Comparison of ENCODE assay signal across 13 cellular contexts in genomic region chr10:113020838-113021237, GRCh38.
DNase-seq lines count a peak whose midpoint lies in the region; ATAC-seq, FAIRE-seq and TF ChIP-seq lines count a peak whose summit lies in the region.
"Had no signal": no experiment of that assay in that cellular context is flagged by ENCODE, and none has a peak within 500 bp of the region (broad histone marks: within the 10 kb centered on the region; RNA-seq: fewer than 3 reads in every experiment).

No MANE protein-coding gene starts in this region.

- TF ChIP-seq POLR2A in heart left ventricle (IDR thresholded peaks at IDR 0.05), result no peak

- ATAC-seq in heart left ventricle (peak in 3 of 4 donors; percentile 25 to 61 (median 50)), pancreas (peak; percentile 53 to 75 (median 69)), GM21529 (IDR thresholded peaks at IDR 0.05; ENCODE audit: unreplicated experiment) (no peak), SK-N-SH treated with all-trans-retinoic acid at 6 μM for 48 hours (no peak)

- WGBS in heart left ventricle, 4 donors, result 30 to 51% (median 37%) methylated on average over 7 of the region's 7 CpGs
- 12 to 17% methylated on average over 7 of the region's 7 CpGs for WGBS in pancreas, 2 donors

- H3K27me3 ChIP-seq in heart left ventricle, result no peaks in the 10 kb centered on the region
- no peaks in the 10 kb centered on the region for H3K27me3 ChIP-seq in pancreas
- H3K27me3 ChIP-seq: SJCRH30 had no signal

- H3K36me3 ChIP-seq in heart left ventricle, result no peaks in the 10 kb centered on the region
- H3K36me3 ChIP-seq in pancreas, result no peaks in the 10 kb centered on the region
- H3K36me3 ChIP-seq: SJCRH30 had no signal

- intact Hi-C loops in heart left ventricle (cut with DNase I), result loop anchor here in 1 of 10 donors (10.0 kb wide), 1 partner anchor 54 kb away; no protein-coding TSS in a partner anchor
- intact Hi-C loops in pancreas (cut with DNase I), result no loop called here

- FAIRE-seq in pancreas (lab: Jason Lieb, UNC), result no peak
- FAIRE-seq: G401.6, keratinocyte had no signal

- H3K9me3 ChIP-seq in heart left ventricle (no peaks in the 10 kb centered on the region), pancreas (no peaks in the 10 kb centered on the region)
- H3K9me3 ChIP-seq: SJCRH30 had no signal

- TF ChIP-seq CTCF in heart left ventricle (IDR thresholded peaks at IDR 0.05) (no peak), pancreas (IDR thresholded peaks at IDR 0.05) (no peak)

- H3K4me1 ChIP-seq in heart left ventricle (peaks cover 11 to 71% (median 52%) of the 10 kb centered on the region in 12 donors), pancreas (peaks cover 18 to 38% (median 36%) of the 10 kb centered on the region in 3 donors)

- H3K27ac ChIP-seq in heart left ventricle (peak overlapping the region in 5 of 12 donors; percentile 3 to 53 (median 27)), pancreas (peak overlapping the region in 2 of 4 donors; percentile 46 to 73)
- H3K27ac ChIP-seq: SJCRH30 had no signal

- H3K4me3 ChIP-seq in heart left ventricle (no peak overlapping the region), pancreas (no peak overlapping the region)
- H3K4me3 ChIP-seq: SJCRH30 had no signal

- DNase-seq in DMS153 (lab: John Stamatoyannopoulos, UW) (peak; percentile 90), NCI-H2107 treated with DMSO at 0.1 percent for 48 hours (lab: John Stamatoyannopoulos, UW; ENCODE audit: unreplicated experiment) (peak; percentile 43), heart left ventricle (peak in 1 of 5 donors; percentile 32), pancreas (peak in 3 of 6 donors; percentile 47 to 62 (median 49)), HPDE6-E6E7 (ENCODE audit: extremely low spot score) (no peak), NCI-H226 (no peak)
- DNase-seq: activated B cell treated with CpG ODN at 0.5 μM for 24 hours, NCI-H446, SJCRH30 had no signal

TF ChIP-seq in SK-N-SH treated with all-trans-retinoic acid at 6 μM for 48 hours, 23 proteins besides CTCF, POLR2A, EP300 and RAD21:
- TF ChIP-seq ZNF8 (CRISPR knock-in tag; IDR thresholded peaks at IDR 0.05), result no peak
- no peak for TF ChIP-seq ESRRG (CRISPR knock-in tag; IDR thresholded peaks at IDR 0.05)
- TF ChIP-seq CREB5 (CRISPR knock-in tag; IDR thresholded peaks at IDR 0.05; ENCODE audit: low read depth), result no peak
- TF ChIP-seq, protein P1, sequence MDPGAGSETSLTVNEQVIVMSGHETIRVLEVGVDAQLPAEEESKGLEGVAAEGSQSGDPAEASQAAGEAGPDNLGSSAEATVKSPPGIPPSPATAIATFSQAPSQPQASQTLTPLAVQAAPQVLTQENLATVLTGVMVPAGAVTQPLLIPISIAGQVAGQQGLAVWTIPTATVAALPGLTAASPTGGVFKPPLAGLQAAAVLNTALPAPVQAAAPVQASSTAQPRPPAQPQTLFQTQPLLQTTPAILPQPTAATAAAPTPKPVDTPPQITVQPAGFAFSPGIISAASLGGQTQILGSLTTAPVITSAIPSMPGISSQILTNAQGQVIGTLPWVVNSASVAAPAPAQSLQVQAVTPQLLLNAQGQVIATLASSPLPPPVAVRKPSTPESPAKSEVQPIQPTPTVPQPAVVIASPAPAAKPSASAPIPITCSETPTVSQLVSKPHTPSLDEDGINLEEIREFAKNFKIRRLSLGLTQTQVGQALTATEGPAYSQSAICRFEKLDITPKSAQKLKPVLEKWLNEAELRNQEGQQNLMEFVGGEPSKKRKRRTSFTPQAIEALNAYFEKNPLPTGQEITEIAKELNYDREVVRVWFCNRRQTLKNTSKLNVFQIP (CRISPR knock-in tag; IDR thresholded peaks at IDR 0.05; ENCODE audit: borderline replicate concordance, low read depth), result no peak
- no peak for TF ChIP-seq ZNF565 (CRISPR knock-in tag; conservative IDR thresholded peaks at IDR 0.05; ENCODE audit: low read depth)
- TF ChIP-seq ISL1 (CRISPR knock-in tag; IDR thresholded peaks at IDR 0.05), result no peak
- TF ChIP-seq, protein P2, sequence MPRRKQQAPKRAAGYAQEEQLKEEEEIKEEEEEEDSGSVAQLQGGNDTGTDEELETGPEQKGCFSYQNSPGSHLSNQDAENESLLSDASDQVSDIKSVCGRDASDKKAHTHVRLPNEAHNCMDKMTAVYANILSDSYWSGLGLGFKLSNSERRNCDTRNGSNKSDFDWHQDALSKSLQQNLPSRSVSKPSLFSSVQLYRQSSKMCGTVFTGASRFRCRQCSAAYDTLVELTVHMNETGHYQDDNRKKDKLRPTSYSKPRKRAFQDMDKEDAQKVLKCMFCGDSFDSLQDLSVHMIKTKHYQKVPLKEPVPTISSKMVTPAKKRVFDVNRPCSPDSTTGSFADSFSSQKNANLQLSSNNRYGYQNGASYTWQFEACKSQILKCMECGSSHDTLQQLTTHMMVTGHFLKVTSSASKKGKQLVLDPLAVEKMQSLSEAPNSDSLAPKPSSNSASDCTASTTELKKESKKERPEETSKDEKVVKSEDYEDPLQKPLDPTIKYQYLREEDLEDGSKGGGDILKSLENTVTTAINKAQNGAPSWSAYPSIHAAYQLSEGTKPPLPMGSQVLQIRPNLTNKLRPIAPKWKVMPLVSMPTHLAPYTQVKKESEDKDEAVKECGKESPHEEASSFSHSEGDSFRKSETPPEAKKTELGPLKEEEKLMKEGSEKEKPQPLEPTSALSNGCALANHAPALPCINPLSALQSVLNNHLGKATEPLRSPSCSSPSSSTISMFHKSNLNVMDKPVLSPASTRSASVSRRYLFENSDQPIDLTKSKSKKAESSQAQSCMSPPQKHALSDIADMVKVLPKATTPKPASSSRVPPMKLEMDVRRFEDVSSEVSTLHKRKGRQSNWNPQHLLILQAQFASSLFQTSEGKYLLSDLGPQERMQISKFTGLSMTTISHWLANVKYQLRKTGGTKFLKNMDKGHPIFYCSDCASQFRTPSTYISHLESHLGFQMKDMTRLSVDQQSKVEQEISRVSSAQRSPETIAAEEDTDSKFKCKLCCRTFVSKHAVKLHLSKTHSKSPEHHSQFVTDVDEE (CRISPR knock-in tag; IDR thresholded peaks at IDR 0.05), result no peak
- no peak for TF ChIP-seq CSRNP3 (CRISPR knock-in tag; IDR thresholded peaks at IDR 0.05)
- no peak for TF ChIP-seq OSR1 (CRISPR knock-in tag; IDR thresholded peaks at IDR 0.05)
- TF ChIP-seq ARNTL (CRISPR knock-in tag; IDR thresholded peaks at IDR 0.05; ENCODE audit: borderline replicate concordance, low read depth), result no peak
- TF ChIP-seq ZC3H10 (CRISPR knock-in tag; IDR thresholded peaks at IDR 0.05), result no peak
- TF ChIP-seq GLIS3 (CRISPR knock-in tag; IDR thresholded peaks at IDR 0.05), result no peak
- no peak for TF ChIP-seq CSDC2 (CRISPR knock-in tag; IDR thresholded peaks at IDR 0.05)
- TF ChIP-seq ZFP3 (CRISPR knock-in tag; IDR thresholded peaks at IDR 0.05), result no peak
- TF ChIP-seq PPARA (CRISPR knock-in tag; IDR thresholded peaks at IDR 0.05; ENCODE audit: borderline replicate concordance), result no peak
- no peak for TF ChIP-seq PATZ1 (CRISPR knock-in tag; IDR thresholded peaks at IDR 0.05; ENCODE audit: borderline replicate concordance)
- TF ChIP-seq SNAI2 (CRISPR knock-in tag; IDR thresholded peaks at IDR 0.05), result no peak
- TF ChIP-seq ZNF70 (CRISPR knock-in tag; IDR thresholded peaks at IDR 0.05), result no peak
- no peak for TF ChIP-seq TCF4 (CRISPR knock-in tag; IDR thresholded peaks at IDR 0.05; ENCODE audit: borderline replicate concordance)

Comparison
In these comparisons a context has a peak if more than half of its experiments do, and no peak if none do; other contexts are left out.
1. DNase-seq: peak in DMS153 (single experiment) and NCI-H2107 treated with DMSO at 0.1 percent for 48 hours (single experiment); none in HPDE6-E6E7 (single experiment) and NCI-H226 (single experiment).
2. ATAC-seq: peak in heart left ventricle (3 of 4) and pancreas (4 of 4); none in GM21529 (single experiment) and SK-N-SH treated with all-trans-retinoic acid at 6 μM for 48 hours (single experiment).